Comparison of ENCODE assay signal across 2 cellular contexts in the genomic region with DNA sequence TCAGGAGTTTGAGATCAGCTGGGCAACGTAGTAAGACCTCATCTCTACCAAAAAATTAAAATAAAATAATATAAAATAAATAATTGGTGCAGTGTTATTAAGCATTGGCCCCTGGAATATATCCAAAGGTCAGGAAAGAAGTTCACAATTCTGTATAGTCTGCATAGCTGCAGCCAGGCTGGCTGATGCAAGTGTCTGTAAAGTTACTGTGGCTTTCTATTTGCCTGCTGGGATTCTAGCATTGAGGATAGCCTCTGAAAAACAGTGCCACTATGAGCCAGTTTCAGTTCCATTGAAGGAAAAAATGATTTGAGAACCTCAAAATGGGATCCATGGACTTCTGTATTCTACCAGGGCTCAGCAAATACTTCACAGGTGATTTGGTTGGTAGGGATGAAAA.
TF ChIP-seq lines count a peak whose summit lies in the region.

No MANE protein-coding gene starts in this region.

TF ChIP-seq in K562, 482 proteins besides CTCF, POLR2A, EP300 and RAD21 (continues in another document):
- TF ChIP-seq, protein P1, sequence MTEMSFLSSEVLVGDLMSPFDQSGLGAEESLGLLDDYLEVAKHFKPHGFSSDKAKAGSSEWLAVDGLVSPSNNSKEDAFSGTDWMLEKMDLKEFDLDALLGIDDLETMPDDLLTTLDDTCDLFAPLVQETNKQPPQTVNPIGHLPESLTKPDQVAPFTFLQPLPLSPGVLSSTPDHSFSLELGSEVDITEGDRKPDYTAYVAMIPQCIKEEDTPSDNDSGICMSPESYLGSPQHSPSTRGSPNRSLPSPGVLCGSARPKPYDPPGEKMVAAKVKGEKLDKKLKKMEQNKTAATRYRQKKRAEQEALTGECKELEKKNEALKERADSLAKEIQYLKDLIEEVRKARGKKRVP (CRISPR knock-in tag; IDR thresholded peaks at IDR 0.05): peak; percentile 91
- no peak for TF ChIP-seq TBL1XR1 (IDR thresholded peaks at IDR 0.05; ENCODE audit: low read length in 2 of 2)
- TF ChIP-seq ZNF184 (CRISPR knock-in tag; IDR thresholded peaks at IDR 0.05): no peak
- TF ChIP-seq ZNF584 (CRISPR knock-in tag; IDR thresholded peaks at IDR 0.05; ENCODE audit: low read depth): no peak
- TF ChIP-seq, protein P2, sequence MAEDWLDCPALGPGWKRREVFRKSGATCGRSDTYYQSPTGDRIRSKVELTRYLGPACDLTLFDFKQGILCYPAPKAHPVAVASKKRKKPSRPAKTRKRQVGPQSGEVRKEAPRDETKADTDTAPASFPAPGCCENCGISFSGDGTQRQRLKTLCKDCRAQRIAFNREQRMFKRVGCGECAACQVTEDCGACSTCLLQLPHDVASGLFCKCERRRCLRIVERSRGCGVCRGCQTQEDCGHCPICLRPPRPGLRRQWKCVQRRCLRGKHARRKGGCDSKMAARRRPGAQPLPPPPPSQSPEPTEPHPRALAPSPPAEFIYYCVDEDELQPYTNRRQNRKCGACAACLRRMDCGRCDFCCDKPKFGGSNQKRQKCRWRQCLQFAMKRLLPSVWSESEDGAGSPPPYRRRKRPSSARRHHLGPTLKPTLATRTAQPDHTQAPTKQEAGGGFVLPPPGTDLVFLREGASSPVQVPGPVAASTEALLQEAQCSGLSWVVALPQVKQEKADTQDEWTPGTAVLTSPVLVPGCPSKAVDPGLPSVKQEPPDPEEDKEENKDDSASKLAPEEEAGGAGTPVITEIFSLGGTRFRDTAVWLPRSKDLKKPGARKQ (CRISPR knock-in tag; IDR thresholded peaks at IDR 0.05): no peak
- TF ChIP-seq, protein P3, sequence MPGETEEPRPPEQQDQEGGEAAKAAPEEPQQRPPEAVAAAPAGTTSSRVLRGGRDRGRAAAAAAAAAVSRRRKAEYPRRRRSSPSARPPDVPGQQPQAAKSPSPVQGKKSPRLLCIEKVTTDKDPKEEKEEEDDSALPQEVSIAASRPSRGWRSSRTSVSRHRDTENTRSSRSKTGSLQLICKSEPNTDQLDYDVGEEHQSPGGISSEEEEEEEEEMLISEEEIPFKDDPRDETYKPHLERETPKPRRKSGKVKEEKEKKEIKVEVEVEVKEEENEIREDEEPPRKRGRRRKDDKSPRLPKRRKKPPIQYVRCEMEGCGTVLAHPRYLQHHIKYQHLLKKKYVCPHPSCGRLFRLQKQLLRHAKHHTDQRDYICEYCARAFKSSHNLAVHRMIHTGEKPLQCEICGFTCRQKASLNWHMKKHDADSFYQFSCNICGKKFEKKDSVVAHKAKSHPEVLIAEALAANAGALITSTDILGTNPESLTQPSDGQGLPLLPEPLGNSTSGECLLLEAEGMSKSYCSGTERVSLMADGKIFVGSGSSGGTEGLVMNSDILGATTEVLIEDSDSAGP (CRISPR knock-in tag; IDR thresholded peaks at IDR 0.05): no peak
- TF ChIP-seq CHCHD3 (CRISPR knock-in tag; IDR thresholded peaks at IDR 0.05): no peak
- peak; percentile 41; the same call in 1 of the 2 replicates for TF ChIP-seq SMAD4 (CRISPR knock-in tag; conservative IDR thresholded peaks at IDR 0.05)
- TF ChIP-seq ZNF224 (CRISPR knock-in tag; IDR thresholded peaks at IDR 0.05): no peak

TF ChIP-seq in GM23338, 12 proteins besides CTCF, POLR2A, EP300 and RAD21 (continued from another document):
- TF ChIP-seq, protein P4, sequence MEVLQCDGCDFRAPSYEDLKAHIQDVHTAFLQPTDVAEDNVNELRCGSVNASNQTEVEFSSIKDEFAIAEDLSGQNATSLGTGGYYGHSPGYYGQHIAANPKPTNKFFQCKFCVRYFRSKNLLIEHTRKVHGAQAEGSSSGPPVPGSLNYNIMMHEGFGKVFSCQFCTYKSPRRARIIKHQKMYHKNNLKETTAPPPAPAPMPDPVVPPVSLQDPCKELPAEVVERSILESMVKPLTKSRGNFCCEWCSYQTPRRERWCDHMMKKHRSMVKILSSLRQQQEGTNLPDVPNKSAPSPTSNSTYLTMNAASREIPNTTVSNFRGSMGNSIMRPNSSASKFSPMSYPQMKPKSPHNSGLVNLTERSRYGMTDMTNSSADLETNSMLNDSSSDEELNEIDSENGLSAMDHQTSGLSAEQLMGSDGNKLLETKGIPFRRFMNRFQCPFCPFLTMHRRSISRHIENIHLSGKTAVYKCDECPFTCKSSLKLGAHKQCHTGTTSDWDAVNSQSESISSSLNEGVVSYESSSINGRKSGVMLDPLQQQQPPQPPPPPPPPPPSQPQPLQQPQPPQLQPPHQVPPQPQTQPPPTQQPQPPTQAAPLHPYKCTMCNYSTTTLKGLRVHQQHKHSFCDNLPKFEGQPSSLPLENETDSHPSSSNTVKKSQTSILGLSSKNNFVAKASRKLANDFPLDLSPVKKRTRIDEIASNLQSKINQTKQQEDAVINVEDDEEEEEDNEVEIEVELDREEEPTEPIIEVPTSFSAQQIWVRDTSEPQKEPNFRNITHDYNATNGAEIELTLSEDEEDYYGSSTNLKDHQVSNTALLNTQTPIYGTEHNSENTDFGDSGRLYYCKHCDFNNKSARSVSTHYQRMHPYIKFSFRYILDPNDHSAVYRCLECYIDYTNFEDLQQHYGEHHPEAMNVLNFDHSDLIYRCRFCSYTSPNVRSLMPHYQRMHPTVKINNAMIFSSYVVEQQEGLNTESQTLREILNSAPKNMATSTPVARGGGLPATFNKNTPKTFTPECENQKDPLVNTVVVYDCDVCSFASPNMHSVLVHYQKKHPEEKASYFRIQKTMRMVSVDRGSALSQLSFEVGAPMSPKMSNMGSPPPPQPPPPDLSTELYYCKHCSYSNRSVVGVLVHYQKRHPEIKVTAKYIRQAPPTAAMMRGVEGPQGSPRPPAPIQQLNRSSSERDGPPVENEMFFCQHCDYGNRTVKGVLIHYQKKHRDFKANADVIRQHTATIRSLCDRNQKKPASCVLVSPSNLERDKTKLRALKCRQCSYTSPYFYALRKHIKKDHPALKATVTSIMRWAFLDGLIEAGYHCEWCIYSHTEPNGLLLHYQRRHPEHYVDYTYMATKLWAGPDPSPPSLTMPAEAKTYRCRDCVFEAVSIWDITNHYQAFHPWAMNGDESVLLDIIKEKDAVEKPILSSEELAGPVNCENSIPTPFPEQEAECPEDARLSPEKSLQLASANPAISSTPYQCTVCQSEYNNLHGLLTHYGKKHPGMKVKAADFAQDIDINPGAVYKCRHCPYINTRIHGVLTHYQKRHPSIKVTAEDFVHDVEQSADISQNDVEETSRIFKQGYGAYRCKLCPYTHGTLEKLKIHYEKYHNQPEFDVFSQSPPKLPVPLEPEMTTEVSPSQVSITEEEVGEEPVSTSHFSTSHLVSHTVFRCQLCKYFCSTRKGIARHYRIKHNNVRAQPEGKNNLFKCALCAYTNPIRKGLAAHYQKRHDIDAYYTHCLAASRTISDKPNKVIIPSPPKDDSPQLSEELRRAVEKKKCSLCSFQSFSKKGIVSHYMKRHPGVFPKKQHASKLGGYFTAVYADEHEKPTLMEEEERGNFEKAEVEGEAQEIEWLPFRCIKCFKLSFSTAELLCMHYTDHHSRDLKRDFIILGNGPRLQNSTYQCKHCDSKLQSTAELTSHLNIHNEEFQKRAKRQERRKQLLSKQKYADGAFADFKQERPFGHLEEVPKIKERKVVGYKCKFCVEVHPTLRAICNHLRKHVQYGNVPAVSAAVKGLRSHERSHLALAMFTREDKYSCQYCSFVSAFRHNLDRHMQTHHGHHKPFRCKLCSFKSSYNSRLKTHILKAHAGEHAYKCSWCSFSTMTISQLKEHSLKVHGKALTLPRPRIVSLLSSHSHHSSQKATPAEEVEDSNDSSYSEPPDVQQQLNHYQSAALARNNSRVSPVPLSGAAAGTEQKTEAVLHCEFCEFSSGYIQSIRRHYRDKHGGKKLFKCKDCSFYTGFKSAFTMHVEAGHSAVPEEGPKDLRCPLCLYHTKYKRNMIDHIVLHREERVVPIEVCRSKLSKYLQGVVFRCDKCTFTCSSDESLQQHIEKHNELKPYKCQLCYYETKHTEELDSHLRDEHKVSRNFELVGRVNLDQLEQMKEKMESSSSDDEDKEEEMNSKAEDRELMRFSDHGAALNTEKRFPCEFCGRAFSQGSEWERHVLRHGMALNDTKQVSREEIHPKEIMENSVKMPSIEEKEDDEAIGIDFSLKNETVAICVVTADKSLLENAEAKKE (CRISPR knock-in tag; IDR thresholded peaks at IDR 0.05): no peak
- TF ChIP-seq, protein P5, sequence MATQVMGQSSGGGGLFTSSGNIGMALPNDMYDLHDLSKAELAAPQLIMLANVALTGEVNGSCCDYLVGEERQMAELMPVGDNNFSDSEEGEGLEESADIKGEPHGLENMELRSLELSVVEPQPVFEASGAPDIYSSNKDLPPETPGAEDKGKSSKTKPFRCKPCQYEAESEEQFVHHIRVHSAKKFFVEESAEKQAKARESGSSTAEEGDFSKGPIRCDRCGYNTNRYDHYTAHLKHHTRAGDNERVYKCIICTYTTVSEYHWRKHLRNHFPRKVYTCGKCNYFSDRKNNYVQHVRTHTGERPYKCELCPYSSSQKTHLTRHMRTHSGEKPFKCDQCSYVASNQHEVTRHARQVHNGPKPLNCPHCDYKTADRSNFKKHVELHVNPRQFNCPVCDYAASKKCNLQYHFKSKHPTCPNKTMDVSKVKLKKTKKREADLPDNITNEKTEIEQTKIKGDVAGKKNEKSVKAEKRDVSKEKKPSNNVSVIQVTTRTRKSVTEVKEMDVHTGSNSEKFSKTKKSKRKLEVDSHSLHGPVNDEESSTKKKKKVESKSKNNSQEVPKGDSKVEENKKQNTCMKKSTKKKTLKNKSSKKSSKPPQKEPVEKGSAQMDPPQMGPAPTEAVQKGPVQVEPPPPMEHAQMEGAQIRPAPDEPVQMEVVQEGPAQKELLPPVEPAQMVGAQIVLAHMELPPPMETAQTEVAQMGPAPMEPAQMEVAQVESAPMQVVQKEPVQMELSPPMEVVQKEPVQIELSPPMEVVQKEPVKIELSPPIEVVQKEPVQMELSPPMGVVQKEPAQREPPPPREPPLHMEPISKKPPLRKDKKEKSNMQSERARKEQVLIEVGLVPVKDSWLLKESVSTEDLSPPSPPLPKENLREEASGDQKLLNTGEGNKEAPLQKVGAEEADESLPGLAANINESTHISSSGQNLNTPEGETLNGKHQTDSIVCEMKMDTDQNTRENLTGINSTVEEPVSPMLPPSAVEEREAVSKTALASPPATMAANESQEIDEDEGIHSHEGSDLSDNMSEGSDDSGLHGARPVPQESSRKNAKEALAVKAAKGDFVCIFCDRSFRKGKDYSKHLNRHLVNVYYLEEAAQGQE (IDR thresholded peaks at IDR 0.05; ENCODE audit: unreplicated experiment): no peak
